18 cellular contexts compared by ENCODE assay signal in the genomic region with DNA sequence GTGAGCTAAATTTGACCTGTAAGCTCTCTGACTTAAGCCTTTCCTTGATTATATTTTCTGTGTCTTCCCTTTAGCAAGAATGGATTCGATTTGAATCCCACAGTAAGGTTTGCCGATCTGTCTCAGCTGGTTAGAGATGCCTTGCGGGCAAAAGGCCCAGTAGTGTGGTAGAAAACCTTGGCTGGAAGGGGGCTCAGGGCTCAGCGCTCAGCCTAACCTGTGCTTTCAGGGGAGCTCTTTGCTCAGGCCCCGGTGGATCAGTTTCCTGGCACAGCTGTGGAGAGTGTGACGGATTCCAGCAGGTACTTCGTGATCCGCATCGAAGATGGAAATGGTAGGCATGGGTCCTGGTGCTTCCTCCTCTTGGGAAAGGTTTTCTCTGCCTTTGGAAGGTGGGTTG.
DNase-seq lines count a peak whose midpoint lies in the region; ATAC-seq and TF ChIP-seq lines count a peak whose summit lies in the region.
"Had no signal": no experiment of that assay in that cellular context is flagged by ENCODE, and none has a peak within 500 bp of the region (broad histone marks: within the 10 kb centered on the region; RNA-seq: fewer than 3 reads in every experiment).

No MANE protein-coding gene starts in this region.

- H3K4me1 ChIP-seq in HEK293 (ENCODE audit: control insufficient read depth, insufficient read depth, low read length): no peaks in the 10 kb centered on the region
- peaks cover 11% of the 10 kb centered on the region for H3K4me1 ChIP-seq in effector memory CD4-positive, alpha-beta T cell (ENCODE audit: control insufficient read depth, insufficient read depth, low read length, poor library complexity, severe bottlenecking)
- H3K4me1 ChIP-seq: A549, HAP-1 had no signal

- CTCF ChIA-PET in activated naive CD4-positive, alpha-beta T cell treated with anti-CD3 and anti-CD28 coated beads, Interleukin-2, amount 10 ng/mL, durations not matched to agents 7 days and 5 days (lab: Charles Lee): no interaction called here
- CTCF ChIA-PET in HEK293 (lab: Yijun Ruan, JAX): no interaction called here

- POLR2A ChIA-PET in HEK293 (lab: Yijun Ruan, JAX): no interaction called here

- peak overlapping the region; percentile 56 for H3K27ac Mint-ChIP-seq in activated naive CD4-positive, alpha-beta T cell treated with anti-CD3 and anti-CD28 coated beads, Interleukin-2, amount 10 ng/mL, durations not matched to agents 7 days and 5 days
- peak overlapping the region; percentile 81 for H3K27ac Mint-ChIP-seq in stimulated activated memory B cell treated with anti-CD40 and anti-IgM and Interleukin-4, amounts not matched to agents 10 μg/mL and 1 μg/mL and 100 μg/mL, for 72 hours

- no peak overlapping the region for H3K4me3 ChIP-seq in HEK293 (ENCODE audit: low read depth, low read length)
- H3K4me3 ChIP-seq in effector memory CD4-positive, alpha-beta T cell (ENCODE audit: insufficient read depth, low read depth, low read length, poor library complexity, severe bottlenecking): no peak overlapping the region
- H3K4me3 ChIP-seq: A549, GM23248, HAP-1 had no signal

- H3K27ac ChIP-seq in HEK293 (ENCODE audit: extremely low read depth, low read depth, low read length): no peak overlapping the region
- H3K27ac ChIP-seq in effector memory CD4-positive, alpha-beta T cell (ENCODE audit: insufficient read depth, low read length, poor library complexity, severe bottlenecking): peak overlapping the region; percentile 8
- H3K27ac ChIP-seq: A549, GM23248 had no signal

- H3K4me3 Mint-ChIP-seq in activated naive CD4-positive, alpha-beta T cell treated with anti-CD3 and anti-CD28 coated beads, Interleukin-2, amount 10 ng/mL, durations not matched to agents 7 days and 5 days: no peak overlapping the region
- no peak overlapping the region for H3K4me3 Mint-ChIP-seq in stimulated activated memory B cell treated with anti-CD40 and anti-IgM and Interleukin-4, amounts not matched to agents 10 μg/mL and 1 μg/mL and 100 μg/mL, for 72 hours
- H3K4me3 Mint-ChIP-seq: CD8-positive, alpha-beta memory T cell had no signal

- H3K36me3 ChIP-seq in HEK293 (ENCODE audit: control insufficient read depth in 2 of 2, insufficient read depth in 1 of 2, low read length in 2 of 2): peaks cover 14 to 97% of the 10 kb centered on the region in 2 experiments
- H3K36me3 ChIP-seq in effector memory CD4-positive, alpha-beta T cell (ENCODE audit: control insufficient read depth, insufficient read depth, low read length): peaks cover 82% of the 10 kb centered on the region

- no peaks in the 10 kb centered on the region for H3K9me3 ChIP-seq in HEK293 (ENCODE audit: control insufficient read depth, insufficient read depth, low read depth, low read length)
- H3K9me3 ChIP-seq in effector memory CD4-positive, alpha-beta T cell (ENCODE audit: control insufficient read depth, low read length): no peaks in the 10 kb centered on the region
- H3K9me3 ChIP-seq: A549, HAP-1 had no signal

- no peak for DNase-seq in activated naive CD4-positive, alpha-beta T cell treated with anti-CD3 and anti-CD28 coated beads, Interleukin-2, amount 10 ng/mL, durations not matched to agents 7 days and 5 days
- DNase-seq in activated naive CD4-positive, alpha-beta T cell treated with Interleukin-2 at 50 U/mL for 16 hours: no peak
- no peak for DNase-seq in effector memory CD4-positive, alpha-beta T cell
- DNase-seq in globus pallidus (ENCODE audit: low spot score): no peak
- DNase-seq in activated effector memory CD4-positive, alpha-beta T cell treated with Interleukin-2 at 50 U/mL for 16 hours: no peak
- DNase-seq: CD8-positive, alpha-beta memory T cell; GM23248; IMR-90; Karpas-422; NCI-H1436; NCI-H1930; NCI-H226; NCI-H524; NCI-H82 had no signal

- no peaks in the 10 kb centered on the region for H3K9me3 Mint-ChIP-seq in activated naive CD4-positive, alpha-beta T cell treated with anti-CD3 and anti-CD28 coated beads, Interleukin-2, amount 10 ng/mL, durations not matched to agents 7 days and 5 days
- no peaks in the 10 kb centered on the region for H3K9me3 Mint-ChIP-seq in stimulated activated memory B cell treated with anti-CD40 and anti-IgM and Interleukin-4, amounts not matched to agents 10 μg/mL and 1 μg/mL and 100 μg/mL, for 72 hours
- H3K9me3 Mint-ChIP-seq: CD8-positive, alpha-beta memory T cell had no signal

- peaks cover 45% of the 10 kb centered on the region for H3K4me1 Mint-ChIP-seq in activated naive CD4-positive, alpha-beta T cell treated with anti-CD3 and anti-CD28 coated beads, Interleukin-2, amount 10 ng/mL, durations not matched to agents 7 days and 5 days
- peaks cover 70% of the 10 kb centered on the region for H3K4me1 Mint-ChIP-seq in stimulated activated memory B cell treated with anti-CD40 and anti-IgM and Interleukin-4, amounts not matched to agents 10 μg/mL and 1 μg/mL and 100 μg/mL, for 72 hours

- peaks cover 71% of the 10 kb centered on the region for H3K36me3 Mint-ChIP-seq in activated naive CD4-positive, alpha-beta T cell treated with anti-CD3 and anti-CD28 coated beads, Interleukin-2, amount 10 ng/mL, durations not matched to agents 7 days and 5 days
- peaks cover 66% of the 10 kb centered on the region for H3K36me3 Mint-ChIP-seq in stimulated activated memory B cell treated with anti-CD40 and anti-IgM and Interleukin-4, amounts not matched to agents 10 μg/mL and 1 μg/mL and 100 μg/mL, for 72 hours

- H3K27me3 Mint-ChIP-seq in activated naive CD4-positive, alpha-beta T cell treated with anti-CD3 and anti-CD28 coated beads, Interleukin-2, amount 10 ng/mL, durations not matched to agents 7 days and 5 days: no peaks in the 10 kb centered on the region
- H3K27me3 Mint-ChIP-seq in stimulated activated memory B cell treated with anti-CD40 and anti-IgM and Interleukin-4, amounts not matched to agents 10 μg/mL and 1 μg/mL and 100 μg/mL, for 72 hours: no peaks in the 10 kb centered on the region
- H3K27me3 Mint-ChIP-seq: CD8-positive, alpha-beta memory T cell had no signal

- TF ChIP-seq CTCF in HEK293 (tag by site-specific recombination; IDR thresholded peaks at IDR 0.05): no peak

- no peak for ATAC-seq in stimulated activated memory B cell treated with anti-CD40 and anti-IgM and Interleukin-4, amounts not matched to agents 10 μg/mL and 1 μg/mL and 100 μg/mL, for 72 hours
- ATAC-seq: A549 had no signal

- no peaks in the 10 kb centered on the region for H3K27me3 ChIP-seq in effector memory CD4-positive, alpha-beta T cell (replicated peaks; ENCODE audit: control insufficient read depth, insufficient read depth, low read length, poor library complexity, severe bottlenecking)

TF ChIP-seq in HEK293, 187 proteins besides CTCF, POLR2A, EP300 and RAD21:
- TF ChIP-seq, protein P1, sequence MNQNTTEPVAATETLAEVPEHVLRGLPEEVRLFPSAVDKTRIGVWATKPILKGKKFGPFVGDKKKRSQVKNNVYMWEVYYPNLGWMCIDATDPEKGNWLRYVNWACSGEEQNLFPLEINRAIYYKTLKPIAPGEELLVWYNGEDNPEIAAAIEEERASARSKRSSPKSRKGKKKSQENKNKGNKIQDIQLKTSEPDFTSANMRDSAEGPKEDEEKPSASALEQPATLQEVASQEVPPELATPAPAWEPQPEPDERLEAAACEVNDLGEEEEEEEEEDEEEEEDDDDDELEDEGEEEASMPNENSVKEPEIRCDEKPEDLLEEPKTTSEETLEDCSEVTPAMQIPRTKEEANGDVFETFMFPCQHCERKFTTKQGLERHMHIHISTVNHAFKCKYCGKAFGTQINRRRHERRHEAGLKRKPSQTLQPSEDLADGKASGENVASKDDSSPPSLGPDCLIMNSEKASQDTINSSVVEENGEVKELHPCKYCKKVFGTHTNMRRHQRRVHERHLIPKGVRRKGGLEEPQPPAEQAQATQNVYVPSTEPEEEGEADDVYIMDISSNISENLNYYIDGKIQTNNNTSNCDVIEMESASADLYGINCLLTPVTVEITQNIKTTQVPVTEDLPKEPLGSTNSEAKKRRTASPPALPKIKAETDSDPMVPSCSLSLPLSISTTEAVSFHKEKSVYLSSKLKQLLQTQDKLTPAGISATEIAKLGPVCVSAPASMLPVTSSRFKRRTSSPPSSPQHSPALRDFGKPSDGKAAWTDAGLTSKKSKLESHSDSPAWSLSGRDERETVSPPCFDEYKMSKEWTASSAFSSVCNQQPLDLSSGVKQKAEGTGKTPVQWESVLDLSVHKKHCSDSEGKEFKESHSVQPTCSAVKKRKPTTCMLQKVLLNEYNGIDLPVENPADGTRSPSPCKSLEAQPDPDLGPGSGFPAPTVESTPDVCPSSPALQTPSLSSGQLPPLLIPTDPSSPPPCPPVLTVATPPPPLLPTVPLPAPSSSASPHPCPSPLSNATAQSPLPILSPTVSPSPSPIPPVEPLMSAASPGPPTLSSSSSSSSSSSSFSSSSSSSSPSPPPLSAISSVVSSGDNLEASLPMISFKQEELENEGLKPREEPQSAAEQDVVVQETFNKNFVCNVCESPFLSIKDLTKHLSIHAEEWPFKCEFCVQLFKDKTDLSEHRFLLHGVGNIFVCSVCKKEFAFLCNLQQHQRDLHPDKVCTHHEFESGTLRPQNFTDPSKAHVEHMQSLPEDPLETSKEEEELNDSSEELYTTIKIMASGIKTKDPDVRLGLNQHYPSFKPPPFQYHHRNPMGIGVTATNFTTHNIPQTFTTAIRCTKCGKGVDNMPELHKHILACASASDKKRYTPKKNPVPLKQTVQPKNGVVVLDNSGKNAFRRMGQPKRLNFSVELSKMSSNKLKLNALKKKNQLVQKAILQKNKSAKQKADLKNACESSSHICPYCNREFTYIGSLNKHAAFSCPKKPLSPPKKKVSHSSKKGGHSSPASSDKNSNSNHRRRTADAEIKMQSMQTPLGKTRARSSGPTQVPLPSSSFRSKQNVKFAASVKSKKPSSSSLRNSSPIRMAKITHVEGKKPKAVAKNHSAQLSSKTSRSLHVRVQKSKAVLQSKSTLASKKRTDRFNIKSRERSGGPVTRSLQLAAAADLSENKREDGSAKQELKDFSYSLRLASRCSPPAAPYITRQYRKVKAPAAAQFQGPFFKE (tag by site-specific recombination; IDR thresholded peaks at IDR 0.05; ENCODE audit: borderline replicate concordance): no peak
- peak; percentile 55 for TF ChIP-seq ZNF600 (tag by site-specific recombination; IDR thresholded peaks at IDR 0.05)
